In genomic region chr12:124593851-124594401, GRCh38 we compare ENCODE assay signal across 13 cellular contexts. TPM values are rescaled to one million over a fixed set of nuclear protein-coding genes. Genes with fewer than 3 reads are reported as not detected.
DNase-seq lines count a peak whose midpoint lies in the region; ATAC-seq, FAIRE-seq and TF ChIP-seq lines count a peak whose summit lies in the region.
"Had no signal": no experiment of that assay in that cellular context is flagged by ENCODE, and none has a peak within 500 bp of the region (broad histone marks: within the 10 kb centered on the region; RNA-seq: fewer than 3 reads in every experiment).

No MANE protein-coding gene starts in this region.

- H3K27me3 ChIP-seq in HepG2 (ENCODE audit: control insufficient read depth in 1 of 2, insufficient read depth in 2 of 2, low read length in 2 of 2) = peaks cover 11 to 33% of the 10 kb centered on the region in 2 experiments; a peak in 4 of 5 replicates

- no peak for TF ChIP-seq EP300 in HepG2 (IDR thresholded peaks at IDR 0.05; ENCODE audit: low read depth in 2 of 2, low read length in 2 of 2)
- TF ChIP-seq EP300 in HepG2 (CRISPR knock-in tag; IDR thresholded peaks at IDR 0.05; ENCODE audit: borderline replicate concordance) = no peak

- CTCF ChIA-PET in HepG2 (lab: Yijun Ruan, JAX; ENCODE audit: low intra/inter-chr PET ratio, low total read pairs) = no interaction called here

- peaks cover 0 to 2% (median 0%) of the 10 kb centered on the region in 7 donors for H3K9me3 Mint-ChIP-seq in CD14-positive monocyte
- H3K9me3 Mint-ChIP-seq in activated T-helper 17 cell treated with anti-CD3 and anti-CD28 coated beads, Interleukin-2, amount 50 U/mL, for 72 hours = peaks cover 6% of the 10 kb centered on the region

- in situ Hi-C loops in HepG2 (cut with HindIII; ENCODE audit: extremely low pct_ligation_motif_present, low pct_unique_long_range_greater_than_20kb) = no loop called here

- H3K4me1 Mint-ChIP-seq in CD14-positive monocyte = peaks cover 55% of the 10 kb centered on the region
- H3K4me1 Mint-ChIP-seq in activated T-helper 17 cell treated with anti-CD3 and anti-CD28 coated beads, Interleukin-2, amount 50 U/mL, for 72 hours = peaks cover 13% of the 10 kb centered on the region

- POLR2A ChIA-PET in HepG2 (lab: Yijun Ruan, JAX) = no interaction called here

- intact Hi-C loops in CD14-positive monocyte (cut with micrococcal nuclease) (loop anchor here in 1 of 2 donors (5.0 kb wide), 1 partner anchor 33 kb away; no protein-coding TSS in a partner anchor), HepG2 (cut with micrococcal nuclease; ENCODE audit: unreplicated experiment) (no loop called here)

- no peak for TF ChIP-seq RAD21 in HepG2 (CRISPR knock-in tag; IDR thresholded peaks at IDR 0.05)

- H3K27me3 Mint-ChIP-seq in CD14-positive monocyte (ENCODE audit: low read depth in 3 of 3) = peaks cover 2 to 10% (median 8%) of the 10 kb centered on the region in 3 donors
- H3K27me3 Mint-ChIP-seq in activated T-helper 17 cell treated with anti-CD3 and anti-CD28 coated beads, Interleukin-2, amount 50 U/mL, for 72 hours = peaks cover 9% of the 10 kb centered on the region

- H3K36me3 Mint-ChIP-seq in CD14-positive monocyte = peaks cover 6 to 9% of the 10 kb centered on the region in 2 donors
- no peaks in the 10 kb centered on the region for H3K36me3 Mint-ChIP-seq in activated T-helper 17 cell treated with anti-CD3 and anti-CD28 coated beads, Interleukin-2, amount 50 U/mL, for 72 hours (ENCODE audit: low read depth)

- H3K9ac ChIP-seq in HepG2 (ENCODE audit: insufficient read depth, low read depth, low read length) = no peak overlapping the region
- H3K9ac ChIP-seq: GM23248 had no signal

- H4K20me1 ChIP-seq in HepG2 (ENCODE audit: insufficient read depth, low read length) = no peaks in the 10 kb centered on the region

- FAIRE-seq in HepG2 (lab: Jason Lieb, UNC) = no peak
- FAIRE-seq: A204.1, H54 had no signal

- H3K4me3 Mint-ChIP-seq in CD14-positive monocyte = no peak overlapping the region
- H3K4me3 Mint-ChIP-seq in activated T-helper 17 cell treated with anti-CD3 and anti-CD28 coated beads, Interleukin-2, amount 50 U/mL, for 72 hours = no peak overlapping the region

- no peak overlapping the region for H3K27ac ChIP-seq in HepG2 (ENCODE audit: extremely low read length, insufficient read depth, low read length)
- H3K27ac ChIP-seq in substantia nigra (ENCODE audit: low read depth, low read length, poor library complexity, severe bottlenecking) = no peak overlapping the region
- H3K27ac ChIP-seq: GM23248 had no signal

- H3K79me2 ChIP-seq in HepG2 (ENCODE audit: insufficient read depth, low read length) = no peaks in the 10 kb centered on the region

- peaks cover 11% of the 10 kb centered on the region for H3K4me1 ChIP-seq in HepG2 (ENCODE audit: insufficient read depth, low read length)

- TF ChIP-seq CTCF in CD14-positive monocyte (IDR thresholded peaks at IDR 0.05) (no peak), HepG2 (CRISPR knock-in tag; IDR thresholded peaks at IDR 0.05) (no peak)

- no peak overlapping the region for H2AFZ ChIP-seq in HepG2 (ENCODE audit: low read length)
- H2AFZ ChIP-seq: GM23248 had no signal

- TF ChIP-seq POLR2A in HepG2 (IDR thresholded peaks at IDR 0.05; ENCODE audit: insufficient read depth in 1 of 2, low read depth in 2 of 2, low read length in 2 of 2) = no peak

- DNase-seq in CD14-positive monocyte (ENCODE audit: low spot score) = no peak
- no peak for DNase-seq in HepG2 (ENCODE audit: low spot score)
- DNase-seq in NCI-H446 treated with DMSO at 0.1 percent for 48 hours (lab: John Stamatoyannopoulos, UW) = no peak
- DNase-seq in NCI-H1105 (lab: John Stamatoyannopoulos, UW) = no peak
- no peak for DNase-seq in substantia nigra (lab: John Stamatoyannopoulos, UW)
- DNase-seq: DMS53, GF-D8, GM23248, IMR-90 had no signal

- H3K36me3 ChIP-seq in HepG2 (replicated peaks in 1 of 2; ENCODE audit: control insufficient read depth in 1 of 2, insufficient read depth in 2 of 2, low read length in 2 of 2) = no peaks in the 10 kb centered on the region

- H3K4me2 ChIP-seq in HepG2 (ENCODE audit: low read depth, low read length) = no peak overlapping the region

- no peaks in the 10 kb centered on the region for H3K9me3 ChIP-seq in HepG2 (ENCODE audit: low read length)

- 43% methylated on average over 5 of the region's 5 CpGs for WGBS in HepG2 (ENCODE audit: low lambda C conversion rate)

- peak overlapping the region in 4 of 7 donors; percentile 63 to 99 (median 84) for H3K27ac Mint-ChIP-seq in CD14-positive monocyte
- peak overlapping the region; percentile 25 for H3K27ac Mint-ChIP-seq in activated T-helper 17 cell treated with anti-CD3 and anti-CD28 coated beads, Interleukin-2, amount 50 U/mL, for 72 hours

- no peak for ATAC-seq in activated T-helper 17 cell treated with anti-CD3 and anti-CD28 coated beads, Interleukin-2, amount 50 U/mL, for 72 hours (replicated peaks)
- ATAC-seq in HepG2 (no peak), GM18867 (IDR thresholded peaks at IDR 0.05; ENCODE audit: unreplicated experiment) (no peak)

- H3K4me3 ChIP-seq in HepG2 (replicated peaks in 1 of 3; ENCODE audit: insufficient read depth in 1 of 3, low read depth in 2 of 3, low read length in 3 of 3) = no peak overlapping the region
- H3K4me3 ChIP-seq: GM23248 had no signal

- BruUV-seq in HepG2 (replicated peaks; lab: Mats Ljungman, UMichigan) = no TSS peak

TF ChIP-seq in HepG2, 621 proteins besides CTCF, POLR2A, EP300 and RAD21:
- no peak for TF ChIP-seq HNRNPH1 (optimal IDR thresholded peaks at IDR 0.05; ENCODE audit: low read depth, low read length)
- no peak for TF ChIP-seq ZNF775 (CRISPR knock-in tag; IDR thresholded peaks at IDR 0.05; ENCODE audit: borderline replicate concordance)
- peak; percentile 86 for TF ChIP-seq CREB1 (IDR thresholded peaks at IDR 0.05)
- no peak for TF ChIP-seq CREB1 (CRISPR knock-in tag; IDR thresholded peaks at IDR 0.05)
- TF ChIP-seq ZNF850 (CRISPR knock-in tag; conservative IDR thresholded peaks at IDR 0.05) = no peak

RNA-seq across cellular contexts. Expression of gene NCOR2, which starts 26.5 kb away (rescaled TPM):
- polyA plus RNA-seq in CD14-positive monocyte (1 to 10 TPM; 4.7 to 5.5 TPM), HepG2 (2011; rRNA removed) (4.5 and 4.8 TPM in 2 replicates)
- total RNA-seq in activated T-helper 17 cell treated with anti-CD3 and anti-CD28 coated beads, Interleukin-2, amount 50 U/mL, for 72 hours = 10 to 100 TPM; 72.8 to 87.8 TPM
- total RNA-seq in HepG2 (2016; rRNA removed; fragmentation: Illumina TruSeq; extraction: Trizol) = 5.7 and 6.1 TPM in 2 replicates
- total RNA-seq in HepG2 (2016; cell fraction: cytosol; rRNA removed; fragmentation: Illumina TruSeq; extraction: Trizol; ENCODE audit: low read depth) = 10.5 and 12.4 TPM in 2 replicates
- 5.6 and 7.1 TPM in 2 replicates for total RNA-seq in HepG2 (2016; cell fraction: insoluble cytoplasmic fraction; rRNA removed; fragmentation: Illumina TruSeq; extraction: Trizol)
- total RNA-seq in HepG2 (2016; cell fraction: membrane; rRNA removed; fragmentation: Illumina TruSeq; extraction: Trizol) = 15.2 and 16.6 TPM in 2 replicates
- total RNA-seq in HepG2 (2016; cell fraction: nucleus; rRNA removed; fragmentation: Illumina TruSeq; extraction: Trizol) = 12.4 and 13.1 TPM in 2 replicates
- 2.8 and 4.1 TPM in 2 replicates for polyA plus RNA-seq in HepG2 (2011; cell fraction: cytosol; rRNA removed)
- 30.4 and 39.4 TPM in 2 replicates for polyA plus RNA-seq in HepG2 (2011; cell fraction: nucleus; rRNA removed)
- 32.8 and 41.1 TPM in 2 replicates for polyA plus RNA-seq in HepG2 (2012)
- 2.8 and 3.1 TPM in 2 replicates for polyA plus RNA-seq in HepG2 (2016; cell fraction: cytosol; fragmentation: Illumina TruSeq; extraction: Trizol; ENCODE audit: low read depth)
- 17.3 and 24.8 TPM in 2 replicates for polyA plus RNA-seq in HepG2 (2016; cell fraction: insoluble cytoplasmic fraction; fragmentation: Illumina TruSeq; extraction: Trizol; ENCODE audit: low read depth)
- 7.1 and 8.9 TPM in 2 replicates for polyA plus RNA-seq in HepG2 (2016; cell fraction: membrane; fragmentation: Illumina TruSeq; extraction: Trizol; ENCODE audit: low read depth)
- polyA plus RNA-seq in HepG2 (2016; cell fraction: nucleus; fragmentation: Illumina TruSeq; extraction: Trizol; ENCODE audit: insufficient read depth, low read depth) = 43.0 and 54.1 TPM in 2 replicates
- polyA minus RNA-seq in HepG2 (2011; rRNA and poly(A)+ RNA removed; ENCODE audit: low replicate concordance) = 21.9 and 23.2 TPM in 2 replicates
- 16.5 and 17.0 TPM in 2 replicates for polyA minus RNA-seq in HepG2 (2011; cell fraction: cytosol; rRNA and poly(A)+ RNA removed)
- 20.9 and 22.6 TPM in 2 replicates for polyA minus RNA-seq in HepG2 (2011; cell fraction: nucleus; rRNA and poly(A)+ RNA removed)

Comparison
In these comparisons a context has a peak if more than half of its experiments do, and no peak if none do; other contexts are left out.
1. RNA of gene NCOR2, which starts 26.5 kb away (total RNA-seq): 72.8 to 87.8 TPM in activated T-helper 17 cell treated with anti-CD3 and anti-CD28 coated beads, Interleukin-2, amount 50 U/mL, for 72 hours; 5.6 to 16.6 TPM in HepG2; every median in the first group is over 4 times any median in the second.